8 cellular contexts compared by ENCODE assay signal in genomic region chr13:109569938-109570711, GRCh38.
A peak's percentile ranks its signal among the peaks of the same experiment; 100 is the strongest.
DNase-seq lines count a peak whose midpoint lies in the region; ATAC-seq, FAIRE-seq and TF ChIP-seq lines count a peak whose summit lies in the region.

No MANE protein-coding gene starts in this region.

- TF ChIP-seq CTCF in liver (IDR thresholded peaks at IDR 0.05; ENCODE audit: low read depth, low read length, missing input control) (no peak), HepG2 (CRISPR knock-in tag; IDR thresholded peaks at IDR 0.05) (no peak), stomach (IDR thresholded peaks at IDR 0.05) (no peak)

- in situ Hi-C loops in HepG2 (cut with HindIII; ENCODE audit: extremely low pct_ligation_motif_present, low pct_unique_long_range_greater_than_20kb) = no loop called here

- H3K27ac ChIP-seq in liver (ENCODE audit: low read depth in 1 of 2, low read length in 2 of 2) (peak overlapping the region; percentile 35 to 36), HepG2 (ENCODE audit: extremely low read length, insufficient read depth, low read length) (no peak overlapping the region), stomach (peak overlapping the region in 1 of 5 donors; percentile 7)

- POLR2A ChIA-PET in HepG2 (lab: Yijun Ruan, JAX) = no interaction called here

- H3K36me3 ChIP-seq in liver (ENCODE audit: control insufficient read depth in 4 of 4, insufficient read depth in 3 of 4, low read depth in 1 of 4, low read length in 3 of 4) = no peaks in the 10 kb centered on the region
- no peaks in the 10 kb centered on the region for H3K36me3 ChIP-seq in HepG2 (replicated peaks in 1 of 2; ENCODE audit: control insufficient read depth in 1 of 2, insufficient read depth in 2 of 2, low read length in 2 of 2)
- no peaks in the 10 kb centered on the region for H3K36me3 ChIP-seq in stomach

- TF ChIP-seq RAD21 in liver (IDR thresholded peaks at IDR 0.05) = no peak
- TF ChIP-seq RAD21 in HepG2 (CRISPR knock-in tag; IDR thresholded peaks at IDR 0.05) = no peak

- no peaks in the 10 kb centered on the region for H3K79me2 ChIP-seq in HepG2 (ENCODE audit: insufficient read depth, low read length)

- intact Hi-C loops in HepG2 (cut with micrococcal nuclease; ENCODE audit: unreplicated experiment) = no loop called here
- intact Hi-C loops in stomach (cut with DNase I; ENCODE audit: low total_unique reads) = no loop called here

- no peaks in the 10 kb centered on the region for H4K20me1 ChIP-seq in HepG2 (ENCODE audit: insufficient read depth, low read length)

- H3K4me1 ChIP-seq in liver (ENCODE audit: control insufficient read depth in 4 of 4, insufficient read depth in 4 of 4, low read length in 3 of 4) (peaks cover 4 to 18% (median 11%) of the 10 kb centered on the region in 4 donors), HepG2 (ENCODE audit: insufficient read depth, low read length) (peaks cover 28% of the 10 kb centered on the region), stomach (peaks cover 0 to 11% (median 0%) of the 10 kb centered on the region in 4 donors)

- no peak for TF ChIP-seq EP300 in HepG2 (IDR thresholded peaks at IDR 0.05; ENCODE audit: low read depth in 2 of 2, low read length in 2 of 2)
- TF ChIP-seq EP300 in HepG2 (CRISPR knock-in tag; IDR thresholded peaks at IDR 0.05; ENCODE audit: borderline replicate concordance) = no peak
- no peak for TF ChIP-seq EP300 in stomach (IDR thresholded peaks at IDR 0.05)

- no peak for DNase-seq in HepG2 (ENCODE audit: low spot score)
- DNase-seq in activated gamma-delta T cell treated with anti-CD3 and anti-CD28 coated beads, Interleukin-2, amount 50 U/mL, for 16 hours (ENCODE audit: low read depth) = peak; percentile 6
- DNase-seq in stomach = peak; percentile 44
- DNase-seq in COLO668 (lab: John Stamatoyannopoulos, UW; ENCODE audit: unreplicated experiment) = no peak
- no peak for DNase-seq in HCEC 1CT

- H3K27me3 ChIP-seq in liver (ENCODE audit: control insufficient read depth in 4 of 4, insufficient read depth in 4 of 4, low read length in 3 of 4) (no peaks in the 10 kb centered on the region), HepG2 (ENCODE audit: control insufficient read depth in 1 of 2, insufficient read depth in 2 of 2, low read length in 2 of 2) (no peaks in the 10 kb centered on the region), stomach (no peaks in the 10 kb centered on the region)

- no peak for FAIRE-seq in HepG2 (lab: Jason Lieb, UNC)

- 61% methylated on average over 11 of the region's 11 CpGs for WGBS in liver
- WGBS in HepG2 (ENCODE audit: low lambda C conversion rate) = 73% methylated on average over 11 of the region's 11 CpGs
- 71 to 76% (median 72%) methylated on average over 9 to 11 of the region's 11 CpGs for WGBS in stomach, 5 donors

- CTCF ChIA-PET in HepG2 (lab: Yijun Ruan, JAX; ENCODE audit: low intra/inter-chr PET ratio, low total read pairs) = no interaction called here

- no peak for TF ChIP-seq POLR2A in HepG2 (IDR thresholded peaks at IDR 0.05; ENCODE audit: insufficient read depth in 1 of 2, low read depth in 2 of 2, low read length in 2 of 2)
- TF ChIP-seq POLR2A in stomach (IDR thresholded peaks at IDR 0.05) = no peak

- no peak overlapping the region for H2AFZ ChIP-seq in HepG2 (ENCODE audit: low read length)

- no TSS peak for BruUV-seq in HepG2 (replicated peaks; lab: Mats Ljungman, UMichigan)

- ATAC-seq in HepG2 (no peak), HG03342 (IDR thresholded peaks at IDR 0.05; ENCODE audit: unreplicated experiment) (peak; percentile 99), GM18520 (IDR thresholded peaks at IDR 0.05; ENCODE audit: unreplicated experiment) (no peak)

- H3K4me2 ChIP-seq in HepG2 (ENCODE audit: low read depth, low read length) = no peak overlapping the region

- no peak overlapping the region for H3K9ac ChIP-seq in liver (ENCODE audit: low read depth in 1 of 2, low read length in 2 of 2)
- H3K9ac ChIP-seq in HepG2 (ENCODE audit: insufficient read depth, low read depth, low read length) = no peak overlapping the region

- no peak overlapping the region for H3K4me3 ChIP-seq in liver (ENCODE audit: low read depth in 1 of 3, low read length in 3 of 3)
- H3K4me3 ChIP-seq in HepG2 (replicated peaks in 1 of 3; ENCODE audit: insufficient read depth in 1 of 3, low read depth in 2 of 3, low read length in 3 of 3) = no peak overlapping the region
- no peak overlapping the region for H3K4me3 ChIP-seq in stomach

- H3K9me3 ChIP-seq in liver (ENCODE audit: control insufficient read depth in 4 of 4, low read length in 3 of 4) (no peaks in the 10 kb centered on the region), HepG2 (ENCODE audit: low read length) (no peaks in the 10 kb centered on the region), stomach (no peaks in the 10 kb centered on the region)

TF ChIP-seq in liver, 16 proteins besides CTCF, POLR2A, EP300 and RAD21:
- TF ChIP-seq, protein P1, sequence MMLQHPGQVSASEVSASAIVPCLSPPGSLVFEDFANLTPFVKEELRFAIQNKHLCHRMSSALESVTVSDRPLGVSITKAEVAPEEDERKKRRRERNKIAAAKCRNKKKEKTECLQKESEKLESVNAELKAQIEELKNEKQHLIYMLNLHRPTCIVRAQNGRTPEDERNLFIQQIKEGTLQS (IDR thresholded peaks at IDR 0.05) = no peak
- TF ChIP-seq HNF4A (conservative IDR thresholded peaks at IDR 0.05) (peak; percentile 36 to 43), TAF1 (conservative IDR thresholded peaks at IDR 0.05) (no peak), JUND (IDR thresholded peaks at IDR 0.05) (no peak), ZBTB33 (IDR thresholded peaks at IDR 0.05) (no peak), RXRA (IDR thresholded peaks at IDR 0.05) (no peak), HNF4G (IDR thresholded peaks at IDR 0.05) (no peak), MAX (IDR thresholded peaks at IDR 0.05) (peak; percentile 17), GABPA (IDR thresholded peaks at IDR 0.05 in 1 of 2, conservative IDR thresholded peaks at IDR 0.05 in 1 of 2) (no peak), EGR1 (IDR thresholded peaks at IDR 0.05; ENCODE audit: low read depth in 2 of 2) (no peak)

TF ChIP-seq in HepG2, 621 proteins besides CTCF, POLR2A, EP300 and RAD21:
- TF ChIP-seq ZC3H4 (CRISPR knock-in tag; IDR thresholded peaks at IDR 0.05; ENCODE audit: borderline replicate concordance) (no peak), SP5 (CRISPR knock-in tag; IDR thresholded peaks at IDR 0.05; ENCODE audit: borderline replicate concordance, low read depth) (no peak), RELA (CRISPR knock-in tag; IDR thresholded peaks at IDR 0.05) (no peak), ZNF644 (CRISPR knock-in tag; IDR thresholded peaks at IDR 0.05; ENCODE audit: low read depth) (no peak)

Comparison
In these comparisons a context has a peak if more than half of its experiments do, and no peak if none do; other contexts are left out.
1. DNase-seq: peak in activated gamma-delta T cell treated with anti-CD3 and anti-CD28 coated beads, Interleukin-2, amount 50 U/mL, for 16 hours (single experiment) and stomach (single experiment); none in HepG2 (single experiment), COLO668 (single experiment) and HCEC 1CT (single experiment).